Comparison of ENCODE assay signal across 1 cellular context in the genomic region with DNA sequence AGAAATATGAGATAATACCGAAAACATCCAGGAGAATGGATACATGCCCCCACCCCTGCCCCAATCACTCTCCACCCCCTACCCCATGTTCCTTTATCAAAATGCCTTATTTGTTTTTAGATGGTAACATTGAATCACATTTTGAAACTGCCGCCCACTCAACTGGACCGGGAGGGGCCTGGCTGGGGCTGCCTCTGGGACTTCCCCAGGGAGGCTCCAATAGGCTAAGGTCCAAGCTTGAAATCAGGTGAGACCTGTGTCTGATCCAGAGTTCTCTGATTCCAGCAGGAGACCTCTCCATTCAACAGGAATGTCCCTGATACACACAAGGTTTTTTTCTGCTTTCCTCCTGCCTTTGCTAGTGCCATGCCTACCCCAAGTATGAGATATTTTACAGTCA.
TF ChIP-seq lines count a peak whose summit lies in the region.

No MANE protein-coding gene starts in this region.

TF ChIP-seq in HepG2, 621 proteins besides CTCF, POLR2A, EP300 and RAD21:
- TF ChIP-seq ZMYM4 (CRISPR knock-in tag; IDR thresholded peaks at IDR 0.05) = no peak
- TF ChIP-seq, protein P1, sequence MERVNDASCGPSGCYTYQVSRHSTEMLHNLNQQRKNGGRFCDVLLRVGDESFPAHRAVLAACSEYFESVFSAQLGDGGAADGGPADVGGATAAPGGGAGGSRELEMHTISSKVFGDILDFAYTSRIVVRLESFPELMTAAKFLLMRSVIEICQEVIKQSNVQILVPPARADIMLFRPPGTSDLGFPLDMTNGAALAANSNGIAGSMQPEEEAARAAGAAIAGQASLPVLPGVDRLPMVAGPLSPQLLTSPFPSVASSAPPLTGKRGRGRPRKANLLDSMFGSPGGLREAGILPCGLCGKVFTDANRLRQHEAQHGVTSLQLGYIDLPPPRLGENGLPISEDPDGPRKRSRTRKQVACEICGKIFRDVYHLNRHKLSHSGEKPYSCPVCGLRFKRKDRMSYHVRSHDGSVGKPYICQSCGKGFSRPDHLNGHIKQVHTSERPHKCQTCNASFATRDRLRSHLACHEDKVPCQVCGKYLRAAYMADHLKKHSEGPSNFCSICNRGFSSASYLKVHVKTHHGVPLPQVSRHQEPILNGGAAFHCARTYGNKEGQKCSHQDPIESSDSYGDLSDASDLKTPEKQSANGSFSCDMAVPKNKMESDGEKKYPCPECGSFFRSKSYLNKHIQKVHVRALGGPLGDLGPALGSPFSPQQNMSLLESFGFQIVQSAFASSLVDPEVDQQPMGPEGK (CRISPR knock-in tag; IDR thresholded peaks at IDR 0.05) = peak; percentile 11; the same call in 1 of the 2 replicates
TF ChIP-seq in HepG2: peak in this region for 1.
